ENCODE assay signal across 1 cellular context in the genomic region with DNA sequence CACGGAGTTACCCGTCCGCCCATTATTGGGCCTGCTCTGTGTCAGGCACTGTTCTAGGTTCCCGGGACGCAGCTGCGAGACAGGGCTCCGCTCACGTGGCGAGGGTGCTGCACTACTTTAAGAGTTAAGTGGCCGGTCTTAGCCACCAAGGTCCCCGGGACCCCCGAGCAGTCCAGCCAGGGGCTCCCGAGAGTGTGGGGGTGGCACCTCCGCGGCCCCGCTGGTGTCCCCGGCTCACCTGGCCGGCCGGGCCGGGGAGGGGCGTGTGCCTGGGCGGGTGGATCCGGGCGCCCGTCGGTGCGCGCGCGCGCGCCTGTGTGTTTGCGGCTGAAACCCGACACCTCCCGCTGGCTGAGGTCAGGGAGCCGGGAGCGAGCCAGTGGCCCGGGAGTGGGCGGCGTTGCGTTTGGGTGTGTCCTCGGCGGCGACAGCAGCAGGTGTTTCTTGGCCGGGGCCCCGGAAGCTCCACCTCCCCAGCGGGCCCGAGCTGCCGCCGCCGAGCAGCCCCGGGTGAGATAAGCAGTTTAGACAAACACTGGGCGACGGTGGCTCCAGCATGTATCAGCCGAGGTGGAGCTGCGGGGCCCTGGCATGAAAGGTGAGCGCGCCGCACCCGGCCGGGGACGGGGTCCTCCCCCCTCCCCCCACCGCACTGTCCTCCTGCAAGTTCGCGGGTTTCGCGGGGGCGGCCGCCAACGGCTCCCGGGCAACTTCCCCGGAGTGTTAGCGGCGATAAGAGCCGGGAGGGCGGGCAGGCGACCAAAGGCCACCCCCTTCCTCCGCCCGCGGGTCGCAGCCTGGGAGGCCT.
TF ChIP-seq lines count a peak whose summit lies in the region.

Gene GSE1, plus strand, starts transcription at position 522 of the 808 bp plus-strand sequence. Its CDS starts 70 bp downstream, at position 592.

TF ChIP-seq in H1, 55 proteins besides CTCF, POLR2A, EP300 and RAD21:
- TF ChIP-seq EGR1 (IDR thresholded peaks at IDR 0.05; ENCODE audit: borderline replicate concordance, low read depth, low read length) (0 out of 2 replicates have a peak, but pooled peaks have one; percentile 41), MAX (IDR thresholded peaks at IDR 0.05) (peak; percentile 35), TAF1 (IDR thresholded peaks at IDR 0.05; ENCODE audit: low read depth, low read length) (peak; percentile 50; the same call in 1 of the 2 replicates), SAP30 (IDR thresholded peaks at IDR 0.05; ENCODE audit: insufficient read depth, insufficient replicate concordance, low read length) (no peak), SIX5 (IDR thresholded peaks at IDR 0.05; ENCODE audit: low read depth, low read length) (0 out of 2 replicates have a peak, but pooled peaks have one; percentile 9), NRF1 (IDR thresholded peaks at IDR 0.05; ENCODE audit: low read depth, low read length) (0 out of 2 replicates have a peak, but pooled peaks have one; percentile 1), KDM4A (IDR thresholded peaks at IDR 0.05; ENCODE audit: low read depth, low read length, severe bottlenecking) (peak; percentile 37), PHF8 (conservative IDR thresholded peaks at IDR 0.05; ENCODE audit: low read depth, low read length) (no peak; the same call in none of the 2 replicates), CTBP2 (IDR thresholded peaks at IDR 0.05; ENCODE audit: borderline replicate concordance, insufficient read depth, insufficient read length, low read length) (peak; percentile 67), KDM1A (IDR thresholded peaks at IDR 0.05; ENCODE audit: borderline replicate concordance, low read length) (0 out of 2 replicates have a peak, but pooled peaks have one; percentile 14), HDAC2 (IDR thresholded peaks at IDR 0.05; ENCODE audit: borderline replicate concordance in 1 of 2, low read depth in 2 of 2, low read length in 2 of 2) (peak in 1 of 2 experiments; percentile 51; a peak in 1 of 4 replicates), BACH1 (IDR thresholded peaks at IDR 0.05; ENCODE audit: low read length) (no peak)
TF ChIP-seq in H1: peak in this region for 9.
